In the genomic region with DNA sequence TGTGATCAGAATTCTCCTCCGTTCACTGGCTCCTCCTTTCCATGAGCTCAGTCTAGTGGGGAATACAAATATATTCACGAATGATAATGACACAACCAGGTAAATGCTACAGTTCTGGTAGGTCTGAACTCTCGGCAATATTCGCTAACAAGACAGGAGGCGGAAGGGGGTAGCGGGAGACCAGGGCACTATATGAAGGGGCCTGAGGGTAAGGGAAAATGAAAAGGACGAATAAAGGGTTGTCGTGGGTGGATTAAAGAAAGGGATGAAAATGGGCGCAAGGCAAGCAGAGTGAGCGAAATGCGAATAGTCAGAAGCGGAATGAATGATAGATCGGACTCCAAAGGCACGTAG, we compare ENCODE assay signal across 8 cellular contexts. TPM values are rescaled to one million over a fixed set of nuclear protein-coding genes. Genes with fewer than 3 reads are reported as not detected.
A peak's percentile ranks its signal among the peaks of the same experiment; 100 is the strongest.
DNase-seq lines count a peak whose midpoint lies in the region; ATAC-seq, FAIRE-seq and TF ChIP-seq lines count a peak whose summit lies in the region.

No MANE protein-coding gene starts in this region.

- peak overlapping the region; percentile 64 to 70 (median 70) for H3K4me3 ChIP-seq in keratinocyte (ENCODE audit: control insufficient read depth in 2 of 3, extremely low read depth in 1 of 3, insufficient read depth in 2 of 3, low read depth in 1 of 3, low read length in 3 of 3)

- H3K79me2 ChIP-seq in keratinocyte (ENCODE audit: control insufficient read depth, insufficient read depth, low read length) = peaks cover 5% of the 10 kb centered on the region

- no peaks in the 10 kb centered on the region for H3K36me3 ChIP-seq in keratinocyte (ENCODE audit: control insufficient read depth in 2 of 2, extremely low read depth in 1 of 2, insufficient read depth in 2 of 2, low read length in 2 of 2)

- H3K4me1 Mint-ChIP-seq in activated CD4-positive, alpha-beta T cell treated with anti-CD3 and anti-CD28 coated beads, Interleukin-2, amount 10 ng/mL, durations not matched to agents 24 days and 14 days = peaks cover 14% of the 10 kb centered on the region

- no peaks in the 10 kb centered on the region for H3K27me3 ChIP-seq in keratinocyte (ENCODE audit: control insufficient read depth, extremely low read depth, insufficient read depth, low read length)

- dilution Hi-C loops in keratinocyte (cut with MboI; ENCODE audit: extremely low pct_ligation_motif_present, low sequenced_read_pairs) = no loop called here

- H3K9me3 ChIP-seq in keratinocyte (ENCODE audit: control insufficient read depth, low read depth, low read length) = no peaks in the 10 kb centered on the region

- H3K4me3 Mint-ChIP-seq in activated CD4-positive, alpha-beta T cell treated with anti-CD3 and anti-CD28 coated beads, Interleukin-2, amount 10 ng/mL, durations not matched to agents 24 days and 14 days = peak overlapping the region; percentile 91

- ATAC-seq in HG03196 (IDR thresholded peaks at IDR 0.05; ENCODE audit: unreplicated experiment) = peak; percentile 17

- DNase-seq in activated CD4-positive, alpha-beta T cell treated with anti-CD3 and anti-CD28 coated beads, Interleukin-2, amount 10 ng/mL, durations not matched to agents 24 days and 14 days = no peak
- no peak for DNase-seq in activated CD4-positive, alpha-beta T cell treated with anti-CD3 and anti-CD28 coated beads for 1 hour
- no peak for DNase-seq in keratinocyte (ENCODE audit: low read depth, low spot score)
- no peak for DNase-seq in substantia nigra (lab: John Stamatoyannopoulos, UW)
- no peak for DNase-seq in GDM1 (lab: John Stamatoyannopoulos, UW)
- DNase-seq in midbrain (lab: John Stamatoyannopoulos, UW) = no peak

- peak overlapping the region; percentile 72 for H3K9ac ChIP-seq in keratinocyte (ENCODE audit: control insufficient read depth, extremely low read depth, insufficient read depth, low read length)

- H3K36me3 Mint-ChIP-seq in activated CD4-positive, alpha-beta T cell treated with anti-CD3 and anti-CD28 coated beads, Interleukin-2, amount 10 ng/mL, durations not matched to agents 24 days and 14 days (ENCODE audit: low read depth) = peaks cover 5% of the 10 kb centered on the region

- peak overlapping the region; percentile 97 for H3K27ac Mint-ChIP-seq in activated CD4-positive, alpha-beta T cell treated with anti-CD3 and anti-CD28 coated beads, Interleukin-2, amount 10 ng/mL, durations not matched to agents 24 days and 14 days

- H3K27ac ChIP-seq in angular gyrus (ENCODE audit: low read depth, low read length) (peak overlapping the region; percentile 83), keratinocyte (ENCODE audit: control insufficient read depth, insufficient read depth, low read length) (peak overlapping the region; percentile 77), substantia nigra (ENCODE audit: low read depth, low read length, poor library complexity, severe bottlenecking) (peak overlapping the region; percentile 72)

- H2AFZ ChIP-seq in keratinocyte (ENCODE audit: control insufficient read depth, low read length) = peak overlapping the region; percentile 54

- TF ChIP-seq CTCF in keratinocyte (optimal IDR thresholded peaks at IDR 0.05 in 1 of 3, IDR thresholded peaks at IDR 0.05 in 1 of 3, conservative IDR thresholded peaks at IDR 0.05 in 1 of 3; ENCODE audit: extremely low read depth in 1 of 3, insufficient read depth in 2 of 3, low read length in 3 of 3) = no peak

- peaks cover 3% of the 10 kb centered on the region for H3K4me1 ChIP-seq in keratinocyte (ENCODE audit: control insufficient read depth, extremely low read depth, insufficient read depth, low read length)

- intact Hi-C loops in activated CD4-positive, alpha-beta T cell treated with anti-CD3 and anti-CD28 coated beads, Interleukin-2, amount 10 ng/mL, durations not matched to agents 24 days and 14 days (cut with micrococcal nuclease) = loop anchor here (1.0 to 10.0 kb wide), 6 partner anchors 72 to 526 kb away; a partner anchor contains a TSS

- FAIRE-seq in keratinocyte (lab: Jason Lieb, UNC) = no peak

- no peaks in the 10 kb centered on the region for H3K9me1 ChIP-seq in keratinocyte (ENCODE audit: control insufficient read depth, extremely low read depth, insufficient read depth, low read length)

- no peaks in the 10 kb centered on the region for H4K20me1 ChIP-seq in keratinocyte (ENCODE audit: control insufficient read depth, extremely low read depth, insufficient read depth, low read length)

- peak overlapping the region; percentile 66 for H3K4me2 ChIP-seq in keratinocyte (ENCODE audit: control insufficient read depth, extremely low read depth, insufficient read depth, low read depth, low read length)

- H3K27me3 Mint-ChIP-seq in activated CD4-positive, alpha-beta T cell treated with anti-CD3 and anti-CD28 coated beads, Interleukin-2, amount 10 ng/mL, durations not matched to agents 24 days and 14 days = no peaks in the 10 kb centered on the region

- no peaks in the 10 kb centered on the region for H3K9me3 Mint-ChIP-seq in activated CD4-positive, alpha-beta T cell treated with anti-CD3 and anti-CD28 coated beads, Interleukin-2, amount 10 ng/mL, durations not matched to agents 24 days and 14 days

RNA-seq across cellular contexts. Expression of a gene that starts 0.7 kb away (rescaled TPM):
- 8.9 and 10.2 TPM in 2 replicates for total RNA-seq in activated CD4-positive, alpha-beta T cell treated with anti-CD3 and anti-CD28 coated beads, Interleukin-2, amount 10 ng/mL, durations not matched to agents 24 days and 14 days
- 2.3 to 4.6 TPM (median 3.1 TPM) in 3 replicates for polyA plus RNA-seq in keratinocyte
- 19.9 TPM for polyA plus RNA-seq in keratinocyte (2011; ENCODE audit: low read depth)
- 3.2 and 3.7 TPM in 2 replicates for polyA plus RNA-seq in keratinocyte (2011; cell fraction: cytosol; rRNA removed)
- polyA plus RNA-seq in keratinocyte (2011; cell fraction: nucleus; rRNA removed) = 2.5 and 4.0 TPM in 2 replicates
- polyA plus RNA-seq in keratinocyte (2012; ENCODE audit: low replicate concordance) = 5.5 and 7.8 TPM in 2 replicates
- polyA minus RNA-seq in keratinocyte = 0.72 to 1.4 TPM (median 1.3 TPM) in 3 replicates
- 4.4 TPM for polyA minus RNA-seq in keratinocyte (2011; cell fraction: cytosol; rRNA and poly(A)+ RNA removed)
- polyA minus RNA-seq in keratinocyte (2011; cell fraction: nucleus; rRNA and poly(A)+ RNA removed) = 1.9 and 2.6 TPM in 2 replicates

RNA-seq across cellular contexts. Expression of a gene that starts 47.1 kb away (rescaled TPM):
- not detected in 2 replicates for total RNA-seq in activated CD4-positive, alpha-beta T cell treated with anti-CD3 and anti-CD28 coated beads, Interleukin-2, amount 10 ng/mL, durations not matched to agents 24 days and 14 days
- polyA plus RNA-seq in keratinocyte = not detected in 3 replicates
- polyA plus RNA-seq in keratinocyte (2011; ENCODE audit: low read depth) = not detected
- polyA plus RNA-seq in keratinocyte (2011; cell fraction: cytosol; rRNA removed) = not detected in 2 replicates
- not detected in 2 replicates for polyA plus RNA-seq in keratinocyte (2011; cell fraction: nucleus; rRNA removed)
- not detected in 2 replicates for polyA plus RNA-seq in keratinocyte (2012; ENCODE audit: low replicate concordance)
- polyA minus RNA-seq in keratinocyte = not detected in 3 replicates
- polyA minus RNA-seq in keratinocyte (2011; cell fraction: cytosol; rRNA and poly(A)+ RNA removed) = not detected
- not detected in 2 replicates for polyA minus RNA-seq in keratinocyte (2011; cell fraction: nucleus; rRNA and poly(A)+ RNA removed)
